In genomic region chr19:43527860-43528622, GRCh38 we compare ENCODE assay signal across 8 cellular contexts. TPM values are rescaled to one million over a fixed set of nuclear protein-coding genes. Genes with fewer than 3 reads are reported as not detected.
DNase-seq lines count a peak whose midpoint lies in the region; ATAC-seq and TF ChIP-seq lines count a peak whose summit lies in the region.

No MANE protein-coding gene starts in this region.

- no peaks in the 10 kb centered on the region; the same call in 1 of the 2 replicates for H3K4me1 ChIP-seq in SJCRH30
- no peaks in the 10 kb centered on the region for H3K4me1 ChIP-seq in right cardiac atrium (ENCODE audit: control insufficient read depth, insufficient read depth, low read length)
- H3K4me1 ChIP-seq in thyroid gland = peaks cover 25 to 41% of the 10 kb centered on the region in 2 donors

- TF ChIP-seq CTCF in thyroid gland (IDR thresholded peaks at IDR 0.05) = peak in 1 of 6 experiments; percentile 6

- no peaks in the 10 kb centered on the region for H3K9me3 ChIP-seq in SJCRH30 (replicated peaks)
- H3K9me3 ChIP-seq in right cardiac atrium (ENCODE audit: control insufficient read depth, low read length) = no peaks in the 10 kb centered on the region
- no peaks in the 10 kb centered on the region for H3K9me3 ChIP-seq in thyroid gland

- H3K27ac ChIP-seq in SJCRH30 = no peak overlapping the region
- peak overlapping the region; percentile 48 for H3K27ac ChIP-seq in right cardiac atrium (ENCODE audit: low read length)
- H3K27ac ChIP-seq in thyroid gland = peak overlapping the region; percentile 87 to 90 (median 88)

- H3K36me3 ChIP-seq in SJCRH30 = no peaks in the 10 kb centered on the region
- H3K36me3 ChIP-seq in thyroid gland = no peaks in the 10 kb centered on the region

- 24% methylated on average over 13 of the region's 13 CpGs for WGBS in right cardiac atrium
- 12 to 15% methylated on average over 13 of the region's 13 CpGs for WGBS in thyroid gland, 2 donors

- peak in 1 of 2 donors; percentile 29 for TF ChIP-seq POLR2A in thyroid gland (IDR thresholded peaks at IDR 0.05)

- CTCF ChIA-PET in activated naive CD4-positive, alpha-beta T cell treated with anti-CD3 and anti-CD28 coated beads for 36 hours (lab: Charles Lee) = interaction anchor here (0.6 to 6.1 kb wide), 9 partner anchors 8 to 207 kb away, joined by 3 to 49 read pairs (median 7); no protein-coding TSS in a partner anchor

- peak overlapping the region; percentile 96 for H3K27ac Mint-ChIP-seq in activated naive CD4-positive, alpha-beta T cell treated with anti-CD3 and anti-CD28 coated beads for 36 hours

- no peaks in the 10 kb centered on the region for H3K9me3 Mint-ChIP-seq in activated naive CD4-positive, alpha-beta T cell treated with anti-CD3 and anti-CD28 coated beads for 36 hours

- H3K4me3 Mint-ChIP-seq in activated naive CD4-positive, alpha-beta T cell treated with anti-CD3 and anti-CD28 coated beads for 36 hours = peak overlapping the region; percentile 53

- intact Hi-C loops in activated naive CD4-positive, alpha-beta T cell treated with anti-CD3 and anti-CD28 coated beads for 36 hours (cut with micrococcal nuclease) = loop anchor here (2.0 to 5.0 kb wide), 2 partner anchors 23 to 254 kb away; partner anchors contain the start of genes KCNN4 and PHLDB3
- intact Hi-C loops in right cardiac atrium (cut with DNase I) (no loop called here), thyroid gland (cut with DNase I) (no loop called here)

- peak; percentile 48 for DNase-seq in activated naive CD4-positive, alpha-beta T cell treated with anti-CD3 and anti-CD28 coated beads for 36 hours
- DNase-seq in activated naive CD4-positive, alpha-beta T cell treated with anti-CD3 and anti-CD28 coated beads, Interleukin-2, amount 50 U/mL, for 16 hours = no peak
- DNase-seq in SJCRH30 (peak; percentile 31 to 52), right cardiac atrium (peak; percentile 40 to 69 (median 59)), thyroid gland (peak; percentile 74 to 79), HUDEP-2 (lab: John Stamatoyannopoulos, UW; ENCODE audit: unreplicated experiment in 76 of 76) (no peak), ecto neural progenitor cell (ENCODE audit: low spot score) (no peak), A172 (ENCODE audit: low spot score) (no peak)

- H3K4me3 ChIP-seq in SJCRH30 (peak overlapping the region; percentile 74), right cardiac atrium (ENCODE audit: low read length) (peak overlapping the region; percentile 99), thyroid gland (replicated peaks in 1 of 3) (no peak overlapping the region)

- H3K27me3 Mint-ChIP-seq in activated naive CD4-positive, alpha-beta T cell treated with anti-CD3 and anti-CD28 coated beads for 36 hours (ENCODE audit: low read depth) = no peaks in the 10 kb centered on the region

- peaks cover 3% of the 10 kb centered on the region for H3K36me3 Mint-ChIP-seq in activated naive CD4-positive, alpha-beta T cell treated with anti-CD3 and anti-CD28 coated beads for 36 hours (ENCODE audit: low read depth)

- ATAC-seq in right cardiac atrium = no peak

- H3K27me3 ChIP-seq in SJCRH30 (no peaks in the 10 kb centered on the region), right cardiac atrium (ENCODE audit: control insufficient read depth, insufficient read depth) (no peaks in the 10 kb centered on the region), thyroid gland (no peaks in the 10 kb centered on the region)

- H3K4me1 Mint-ChIP-seq in activated naive CD4-positive, alpha-beta T cell treated with anti-CD3 and anti-CD28 coated beads for 36 hours (ENCODE audit: low read depth) = peaks cover 27% of the 10 kb centered on the region

RNA-seq across cellular contexts. Expression of gene ETHE1, which starts 1.0 kb away (rescaled TPM):
- total RNA-seq in activated naive CD4-positive, alpha-beta T cell treated with anti-CD3 and anti-CD28 coated beads for 36 hours = 10 to 100 TPM; 62.1 to 64.4 TPM
- 11.5 and 12.2 TPM in 2 replicates for total RNA-seq in SJCRH30 (2014; rRNA removed; shearing (Covaris generic))
- 10 to 100 TPM; 12.6 to 18.2 (median 14.9) TPM for total RNA-seq in right cardiac atrium
- 14.1 TPM for polyA plus RNA-seq in right cardiac atrium
- 10 to 100 TPM; 22.4 to 61.9 (median 32.5) TPM for total RNA-seq in thyroid gland
- 44.0 and 45.7 TPM in 2 replicates for total RNA-seq in A172 (2014; rRNA removed; shearing (Covaris generic))

RNA-seq across cellular contexts. Expression of gene ZNF575, which starts 4.9 kb away (rescaled TPM):
- total RNA-seq in activated naive CD4-positive, alpha-beta T cell treated with anti-CD3 and anti-CD28 coated beads for 36 hours = 1 to 10 TPM; 3.1 to 5.2 TPM
- not detected in 2 replicates for total RNA-seq in SJCRH30 (2014; rRNA removed; shearing (Covaris generic))
- total RNA-seq in right cardiac atrium (1 to 10 TPM; 1.4 to 3.2 (median 2.4) TPM), thyroid gland (1 to 10 TPM in 1 of 4 donors, not detected in 3; 1.4 TPM)
- 0.97 TPM for polyA plus RNA-seq in right cardiac atrium
- total RNA-seq in A172 (2014; rRNA removed; shearing (Covaris generic)) = 0.62 TPM in 1 of 2 replicates, not detected in the other

RNA-seq across cellular contexts. Expression of gene PHLDB3, which starts 23.5 kb away (rescaled TPM):
- total RNA-seq in activated naive CD4-positive, alpha-beta T cell treated with anti-CD3 and anti-CD28 coated beads for 36 hours = 10 to 100 TPM; 12.9 to 14.9 TPM
- total RNA-seq in SJCRH30 (2014; rRNA removed; shearing (Covaris generic)) = 4.4 and 5.2 TPM in 2 replicates
- total RNA-seq in right cardiac atrium (10 to 100 TPM in 2 of 4 donors, 1 to 10 TPM in 2; 6.3 to 11.4 (median 8.7) TPM), thyroid gland (10 to 100 TPM in 1 of 4 donors, 1 to 10 TPM in 3; 4.4 to 19.6 (median 7.4) TPM)
- 6.9 TPM for polyA plus RNA-seq in right cardiac atrium
- 9.8 and 10.9 TPM in 2 replicates for total RNA-seq in A172 (2014; rRNA removed; shearing (Covaris generic))

RNA-seq across cellular contexts. Expression of gene XRCC1, which starts 47.3 kb away (rescaled TPM):
- total RNA-seq in activated naive CD4-positive, alpha-beta T cell treated with anti-CD3 and anti-CD28 coated beads for 36 hours = 10 to 100 TPM; 33.7 to 34.5 TPM
- total RNA-seq in SJCRH30 (2014; rRNA removed; shearing (Covaris generic)) = 43.0 and 43.5 TPM in 2 replicates
- total RNA-seq in right cardiac atrium (10 to 100 TPM; 13.5 to 17.1 (median 15.6) TPM), thyroid gland (10 to 100 TPM; 29.6 to 38.8 (median 31.3) TPM)
- polyA plus RNA-seq in right cardiac atrium = 11.2 TPM
- total RNA-seq in A172 (2014; rRNA removed; shearing (Covaris generic)) = 53.9 and 57.1 TPM in 2 replicates

RNA-seq across cellular contexts. Expression of gene PINLYP, which starts 47.6 kb away (rescaled TPM):
- total RNA-seq in activated naive CD4-positive, alpha-beta T cell treated with anti-CD3 and anti-CD28 coated beads for 36 hours = 1 to 10 TPM; 3.2 to 3.8 TPM
- 2.7 and 3.9 TPM in 2 replicates for total RNA-seq in SJCRH30 (2014; rRNA removed; shearing (Covaris generic))
- total RNA-seq in right cardiac atrium (1 to 10 TPM; 3.8 to 6.8 (median 4.9) TPM), thyroid gland (10 to 100 TPM; 11.8 to 19.3 (median 13.2) TPM)
- 9.8 TPM for polyA plus RNA-seq in right cardiac atrium
- total RNA-seq in A172 (2014; rRNA removed; shearing (Covaris generic)) = 0.38 TPM in 1 of 2 replicates, not detected in the other

Comparison
In these comparisons a context has a peak if more than half of its experiments do, and no peak if none do; other contexts are left out.
1. DNase-seq: peak in activated naive CD4-positive, alpha-beta T cell treated with anti-CD3 and anti-CD28 coated beads for 36 hours (single experiment), SJCRH30 (2 of 2), right cardiac atrium (3 of 3) and thyroid gland (2 of 2); none in activated naive CD4-positive, alpha-beta T cell treated with anti-CD3 and anti-CD28 coated beads, Interleukin-2, amount 50 U/mL, for 16 hours (single experiment), HUDEP-2 (0 of 76), ecto neural progenitor cell (single experiment) and A172 (single experiment).
2. H3K4me3 ChIP-seq: peak in SJCRH30 (single experiment) and right cardiac atrium (single experiment); none in thyroid gland (0 of 3).